19 cellular contexts compared by ENCODE assay signal in genomic region chr7:78492146-78492545, GRCh38.
DNase-seq lines count a peak whose midpoint lies in the region; ATAC-seq and TF ChIP-seq lines count a peak whose summit lies in the region.
"Had no signal": no experiment of that assay in that cellular context is flagged by ENCODE, and none has a peak within 500 bp of the region (broad histone marks: within the 10 kb centered on the region; RNA-seq: fewer than 3 reads in every experiment).

No MANE protein-coding gene starts in this region.

- H3K36me3 ChIP-seq in GM23338 (ENCODE audit: insufficient read depth) (no peaks in the 10 kb centered on the region), neural cell (ENCODE audit: insufficient read depth, low read length) (no peaks in the 10 kb centered on the region), stomach (no peaks in the 10 kb centered on the region)
- H3K36me3 ChIP-seq: BLaER1 had no signal

- peaks cover 3% of the 10 kb centered on the region for H3K27me3 Mint-ChIP-seq in GM23338 (ENCODE audit: insufficient read depth, low read depth, poor library complexity)
- H3K27me3 Mint-ChIP-seq in WTC11 (ENCODE audit: low read depth) = no peaks in the 10 kb centered on the region
- H3K27me3 Mint-ChIP-seq: CD4-positive, alpha-beta memory T cell; IgD-negative memory B cell had no signal

- TF ChIP-seq EP300 in neural cell (conservative IDR thresholded peaks at IDR 0.05; ENCODE audit: poor library complexity, severe bottlenecking) (no peak), stomach (IDR thresholded peaks at IDR 0.05) (no peak)

- DNase-seq in GM23338 (ENCODE audit: low spot score) = no peak
- no peak for DNase-seq in WTC11 (ENCODE audit: low spot score)
- DNase-seq in NCI-H1092 (lab: John Stamatoyannopoulos, UW) = no peak
- no peak for DNase-seq in stomach
- DNase-seq in DMS79 (lab: John Stamatoyannopoulos, UW) = no peak
- DNase-seq: 8988T; Calu3; CD4-positive, alpha-beta memory T cell; DMS 273 treated with DMSO at 0.1 percent for 48 hours; DMS53; GM23248; HFFc6 had no signal

- peaks cover 43% of the 10 kb centered on the region for H3K4me1 ChIP-seq in GM23338 (ENCODE audit: insufficient read depth)
- H3K4me1 ChIP-seq in stomach = peaks cover 0 to 4% (median 0%) of the 10 kb centered on the region in 4 donors
- H3K4me1 ChIP-seq: BLaER1 had no signal

- H3K27ac Mint-ChIP-seq in GM23338 (peak overlapping the region; percentile 61; the same call in 1 of the 2 replicates), WTC11 (peak overlapping the region; percentile 24; the same call in 1 of the 2 replicates)
- H3K27ac Mint-ChIP-seq: CD14-positive monocyte; CD4-positive, alpha-beta memory T cell; HFFc6; IgD-negative memory B cell had no signal

- no peak for TF ChIP-seq CTCF in GM23338 (conservative IDR thresholded peaks at IDR 0.05; ENCODE audit: low read depth in 2 of 2)
- no peak for TF ChIP-seq CTCF in WTC11 (IDR thresholded peaks at IDR 0.05)
- TF ChIP-seq CTCF in neural cell (IDR thresholded peaks at IDR 0.05; ENCODE audit: poor library complexity, severe bottlenecking) = no peak
- TF ChIP-seq CTCF in stomach (IDR thresholded peaks at IDR 0.05) = no peak

- H3K79me2 ChIP-seq in GM23338 (replicated peaks; ENCODE audit: insufficient read depth) (no peaks in the 10 kb centered on the region), neural cell (replicated peaks; ENCODE audit: insufficient read depth, low read length) (no peaks in the 10 kb centered on the region)

- POLR2A ChIA-PET in WTC11 (lab: Charles Lee) = no interaction called here

- H3K4me2 ChIP-seq in GM23338 (0 out of 2 replicates have a peak overlapping the region, but pooled peaks have one; percentile 14), neural cell (ENCODE audit: low read length) (peak overlapping the region; percentile 27)
- H3K4me2 ChIP-seq: BLaER1 had no signal

- peaks cover 57% of the 10 kb centered on the region for H3K4me1 Mint-ChIP-seq in GM23338
- peaks cover 72% of the 10 kb centered on the region for H3K4me1 Mint-ChIP-seq in WTC11
- H3K4me1 Mint-ChIP-seq: CD14-positive monocyte; CD4-positive, alpha-beta memory T cell had no signal

- H3K9me3 Mint-ChIP-seq in GM23338 (no peaks in the 10 kb centered on the region), WTC11 (no peaks in the 10 kb centered on the region)
- H3K9me3 Mint-ChIP-seq: CD4-positive, alpha-beta memory T cell; HFFc6 had no signal

- no peak for ATAC-seq in GM23338
- ATAC-seq in WTC11 = no peak
- no peak for ATAC-seq in HG02938 (IDR thresholded peaks at IDR 0.05; ENCODE audit: unreplicated experiment)
- ATAC-seq: HCT116, HepG2 had no signal

- H2AFZ ChIP-seq in GM23338 (no peak overlapping the region), neural cell (ENCODE audit: low read depth, low read length) (no peak overlapping the region)
- H2AFZ ChIP-seq: GM23248 had no signal

- no peak for TF ChIP-seq POLR2A in stomach (IDR thresholded peaks at IDR 0.05)

- H3K9me2 ChIP-seq in GM23338 (ENCODE audit: insufficient read depth) (no peaks in the 10 kb centered on the region), neural cell (ENCODE audit: insufficient read depth, low read length) (no peaks in the 10 kb centered on the region)

- H3K9ac ChIP-seq in neural cell (ENCODE audit: low read length) = no peak overlapping the region
- H3K9ac ChIP-seq: BLaER1, GM23248 had no signal

- TF ChIP-seq RAD21 in neural cell (conservative IDR thresholded peaks at IDR 0.05) = no peak

- H3K27ac ChIP-seq in GM23338 (ENCODE audit: low read depth) = no peak overlapping the region
- no peak overlapping the region for H3K27ac ChIP-seq in neural cell (ENCODE audit: low read length)
- no peak overlapping the region for H3K27ac ChIP-seq in stomach
- H3K27ac ChIP-seq: BLaER1, GM23248 had no signal

- H4K20me1 ChIP-seq in GM23338 (replicated peaks; ENCODE audit: insufficient read depth) (no peaks in the 10 kb centered on the region), neural cell (ENCODE audit: insufficient read depth) (no peaks in the 10 kb centered on the region)
- H4K20me1 ChIP-seq: BLaER1 had no signal

- H3K36me3 Mint-ChIP-seq in GM23338 (ENCODE audit: low read depth) (peaks cover 1% of the 10 kb centered on the region; the same call in 2 of the 3 replicates), WTC11 (peaks cover under 1% of the 10 kb centered on the region; the same call in 1 of the 2 replicates)
- H3K36me3 Mint-ChIP-seq: CD14-positive monocyte; CD4-positive, alpha-beta memory T cell; IgD-negative memory B cell had no signal

- H3K9me3 ChIP-seq in neural cell (ENCODE audit: low read length) (no peaks in the 10 kb centered on the region), stomach (no peaks in the 10 kb centered on the region)
- H3K9me3 ChIP-seq: BLaER1 had no signal

- 79 to 97% (median 94%) methylated on average over 1 of the region's 1 CpG for WGBS in stomach, 5 donors

- CTCF ChIA-PET in WTC11 (lab: Charles Lee) = interaction anchor here (1.8 kb wide), 1 partner anchor 358 kb away, joined by 6 read pairs; no protein-coding TSS in a partner anchor

- no peaks in the 10 kb centered on the region for H3K27me3 ChIP-seq in GM23338 (ENCODE audit: insufficient read depth)
- no peaks in the 10 kb centered on the region for H3K27me3 ChIP-seq in neural cell (ENCODE audit: insufficient read depth, low read depth, low read length)
- H3K27me3 ChIP-seq in stomach = no peaks in the 10 kb centered on the region
- H3K27me3 ChIP-seq: BLaER1 had no signal

- intact Hi-C loops in stomach (cut with DNase I; ENCODE audit: low total_unique reads) = no loop called here

- H3K4me3 ChIP-seq in GM23338 = no peak overlapping the region
- no peak overlapping the region for H3K4me3 ChIP-seq in neural cell (ENCODE audit: low read length)
- no peak overlapping the region for H3K4me3 ChIP-seq in stomach
- H3K4me3 ChIP-seq: BLaER1, GM23248 had no signal

- H3F3A ChIP-seq in GM23338 (replicated peaks; ENCODE audit: low read depth) (no peaks in the 10 kb centered on the region), neural cell (ENCODE audit: insufficient read depth, low read length, poor library complexity, severe bottlenecking) (no peaks in the 10 kb centered on the region)

- H3K4me3 Mint-ChIP-seq in GM23338 (no peak overlapping the region), WTC11 (no peak overlapping the region)
- H3K4me3 Mint-ChIP-seq: CD14-positive monocyte; CD4-positive, alpha-beta memory T cell; HFFc6; IgD-negative memory B cell had no signal

TF ChIP-seq in GM23338, 12 proteins besides CTCF, POLR2A, EP300 and RAD21 (continues in another document):
- TF ChIP-seq NANOG (IDR thresholded peaks at IDR 0.05; ENCODE audit: borderline replicate concordance) (no peak), CREB1 (CRISPR knock-in tag; IDR thresholded peaks at IDR 0.05; ENCODE audit: low read depth) (no peak), ZNF331 (CRISPR knock-in tag; IDR thresholded peaks at IDR 0.05; ENCODE audit: low read depth) (no peak)

TF ChIP-seq in WTC11, 78 proteins besides CTCF, POLR2A, EP300 and RAD21 (continues in another document):
- TF ChIP-seq HMGA2 (CRISPR knock-in tag; IDR thresholded peaks at IDR 0.05) (no peak), GABPB1 (CRISPR knock-in tag; IDR thresholded peaks at IDR 0.05) (no peak), ZBTB43 (CRISPR knock-in tag; IDR thresholded peaks at IDR 0.05) (no peak), NFATC4 (CRISPR knock-in tag; IDR thresholded peaks at IDR 0.05) (no peak), TEAD1 (CRISPR knock-in tag; IDR thresholded peaks at IDR 0.05) (no peak), TEAD4 (CRISPR knock-in tag; IDR thresholded peaks at IDR 0.05) (no peak), FOXP1 (CRISPR knock-in tag; IDR thresholded peaks at IDR 0.05; ENCODE audit: borderline replicate concordance) (no peak), MYBL2 (CRISPR knock-in tag; IDR thresholded peaks at IDR 0.05) (no peak), ZNF232 (CRISPR knock-in tag; IDR thresholded peaks at IDR 0.05) (no peak), ZNF423 (CRISPR knock-in tag; IDR thresholded peaks at IDR 0.05) (no peak)

TF ChIP-seq in neural cell, 6 proteins besides CTCF, POLR2A, EP300 and RAD21:
- TF ChIP-seq TAF1 (IDR thresholded peaks at IDR 0.05; ENCODE audit: low read depth) (no peak), POLR2AphosphoS5 (IDR thresholded peaks at IDR 0.05) (no peak), EZH2 (IDR thresholded peaks at IDR 0.05; ENCODE audit: borderline replicate concordance, insufficient read depth, low read length, poor library complexity, severe bottlenecking) (no peak), REST (IDR thresholded peaks at IDR 0.05; ENCODE audit: borderline replicate concordance) (no peak), MXI1 (conservative IDR thresholded peaks at IDR 0.05; ENCODE audit: poor library complexity, severe bottlenecking) (no peak), SMC3 (conservative IDR thresholded peaks at IDR 0.05; ENCODE audit: poor library complexity) (no peak)
